Comparison of ENCODE assay signal across 14 cellular contexts in the genomic region with DNA sequence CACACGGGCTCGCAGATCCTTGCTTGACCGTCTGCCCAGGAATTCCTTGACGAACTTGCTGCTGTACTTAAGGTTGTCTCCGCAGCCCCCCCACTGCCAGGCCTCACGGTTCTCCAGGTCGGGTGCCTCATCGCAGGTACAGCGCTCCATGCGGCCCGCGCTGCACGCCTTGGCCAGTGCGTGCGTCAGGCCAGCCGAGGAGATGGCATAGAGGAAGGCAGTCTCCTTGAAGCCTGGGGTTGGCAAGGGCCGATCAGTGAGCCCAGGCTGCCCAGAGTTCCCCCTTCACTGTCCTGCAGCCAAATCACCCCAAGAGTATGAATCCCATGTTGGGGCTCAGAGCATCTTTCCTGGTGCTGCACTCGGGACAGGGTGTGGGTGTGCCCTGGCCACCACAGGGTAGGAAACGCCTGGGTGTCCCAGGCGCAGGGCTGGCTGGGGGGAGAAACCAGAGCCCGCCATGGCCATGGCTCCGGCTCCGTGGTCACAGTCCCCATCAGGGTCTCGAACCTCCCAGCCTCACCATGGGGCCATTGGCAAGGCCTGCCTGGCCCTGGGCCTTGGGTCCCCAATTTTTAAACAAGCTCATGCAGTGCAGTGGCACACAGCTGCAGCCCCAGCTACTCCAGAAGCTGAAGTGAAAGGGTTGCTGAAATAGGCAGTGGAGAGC. TPM values are rescaled to one million over a fixed set of nuclear protein-coding genes. Genes with fewer than 3 reads are reported as not detected.
A peak's percentile ranks its signal among the peaks of the same experiment; 100 is the strongest.
DNase-seq lines count a peak whose midpoint lies in the region; ATAC-seq and TF ChIP-seq lines count a peak whose summit lies in the region.
"Had no signal": no experiment of that assay in that cellular context is flagged by ENCODE, and none has a peak within 500 bp of the region (broad histone marks: within the 10 kb centered on the region; RNA-seq: fewer than 3 reads in every experiment).

No MANE protein-coding gene starts in this region.

- no peak for ATAC-seq in left ventricle myocardium superior

- H2BK12ac ChIP-seq in neuronal stem cell (ENCODE audit: low read length): peak overlapping the region; percentile 99

- H3K4me3 Mint-ChIP-seq in activated CD4-positive, alpha-beta T cell treated with anti-CD3 and anti-CD28 coated beads, Interleukin-2, amount 10 ng/mL, durations not matched to agents 24 days and 14 days: no peak overlapping the region
- H3K4me3 Mint-ChIP-seq: GM23338, H9 had no signal

- H3K4me1 Mint-ChIP-seq in activated CD4-positive, alpha-beta T cell treated with anti-CD3 and anti-CD28 coated beads, Interleukin-2, amount 10 ng/mL, durations not matched to agents 24 days and 14 days: no peaks in the 10 kb centered on the region
- H3K4me1 Mint-ChIP-seq: IgD-negative memory B cell had no signal

- no peak overlapping the region for H3K27ac Mint-ChIP-seq in activated CD4-positive, alpha-beta T cell treated with anti-CD3 and anti-CD28 coated beads, Interleukin-2, amount 10 ng/mL, durations not matched to agents 24 days and 14 days
- H3K27ac Mint-ChIP-seq: CD4-positive, alpha-beta memory T cell; GM23338; H9; IgD-negative memory B cell had no signal

- peak overlapping the region; percentile 98 for H3K4ac ChIP-seq in neuronal stem cell (ENCODE audit: low read length)

- H3K14ac ChIP-seq in neuronal stem cell (ENCODE audit: low read length): peak overlapping the region; percentile 50

- H3K27ac ChIP-seq in right atrium auricular region: no peak overlapping the region
- peak overlapping the region; percentile 23 for H3K27ac ChIP-seq in RWPE1
- no peak overlapping the region for H3K27ac ChIP-seq in neuronal stem cell (replicated peaks; ENCODE audit: low read length)
- no peak overlapping the region for H3K27ac ChIP-seq in Peyer's patch

- no peak overlapping the region for H3K9ac ChIP-seq in neuronal stem cell (ENCODE audit: low read depth, low read length, poor library complexity)

- no peaks in the 10 kb centered on the region for H3K36me3 ChIP-seq in right atrium auricular region
- peaks cover 0 to 7% of the 10 kb centered on the region in 2 donors for H3K36me3 ChIP-seq in neuronal stem cell (replicated peaks in 1 of 2; ENCODE audit: control insufficient read depth in 2 of 2, insufficient read depth in 2 of 2, low read length in 2 of 2)
- no peaks in the 10 kb centered on the region for H3K36me3 ChIP-seq in Peyer's patch

- no peaks in the 10 kb centered on the region for H3K9me3 Mint-ChIP-seq in activated CD4-positive, alpha-beta T cell treated with anti-CD3 and anti-CD28 coated beads, Interleukin-2, amount 10 ng/mL, durations not matched to agents 24 days and 14 days
- H3K9me3 Mint-ChIP-seq: CD4-positive, alpha-beta memory T cell; GM23338; H9; IgD-negative memory B cell had no signal

- H3K4me2 ChIP-seq in neuronal stem cell (ENCODE audit: insufficient read depth, low read length, poor library complexity, severe bottlenecking): no peak overlapping the region
- H3K4me2 ChIP-seq: GM23338 had no signal

- H3K27me3 ChIP-seq in right atrium auricular region (no peaks in the 10 kb centered on the region), neuronal stem cell (ENCODE audit: control insufficient read depth in 3 of 3, insufficient read depth in 3 of 3, low read depth in 1 of 3, low read length in 3 of 3) (peaks cover 0 to 4% (median 0%) of the 10 kb centered on the region in 3 experiments), Peyer's patch (no peaks in the 10 kb centered on the region)

- CTCF ChIA-PET in RWPE1 (lab: Yijun Ruan, JAX): no interaction called here

- DNase-seq in left ventricle myocardium superior (peak; percentile 14), right atrium auricular region (ENCODE audit: low spot score) (no peak), RWPE1 (ENCODE audit: low spot score) (no peak), neuronal stem cell (ENCODE audit: low spot score) (no peak), Peyer's patch (no peak), inferior parietal cortex (ENCODE audit: extremely low spot score) (no peak)
- no peak for DNase-seq in activated CD4-positive, alpha-beta T cell treated with anti-CD3 and anti-CD28 coated beads, Interleukin-2, amount 10 ng/mL, durations not matched to agents 24 days and 14 days
- DNase-seq: ACHN, C1 segment of cervical spinal cord, H9 had no signal

- H3K79me1 ChIP-seq in neuronal stem cell (ENCODE audit: low read depth, low read length): peaks cover 6% of the 10 kb centered on the region

- TF ChIP-seq CTCF in right atrium auricular region (IDR thresholded peaks at IDR 0.05): no peak
- no peak for TF ChIP-seq CTCF in RWPE1 (conservative IDR thresholded peaks at IDR 0.05; ENCODE audit: low read depth)
- TF ChIP-seq CTCF in Peyer's patch (IDR thresholded peaks at IDR 0.05): no peak

- no peak for TF ChIP-seq POLR2A in Peyer's patch (IDR thresholded peaks at IDR 0.05)

- H3K18ac ChIP-seq in neuronal stem cell (ENCODE audit: low read length): peak overlapping the region; percentile 90

- H3K9me3 ChIP-seq in right atrium auricular region (no peaks in the 10 kb centered on the region), neuronal stem cell (replicated peaks in 1 of 2; ENCODE audit: control insufficient read depth in 2 of 2, insufficient read depth in 1 of 2, low read depth in 1 of 2, low read length in 2 of 2) (peaks cover 0 to 2% of the 10 kb centered on the region in 2 donors), Peyer's patch (no peaks in the 10 kb centered on the region)

- WGBS in neuronal stem cell (ENCODE audit: extremely low coverage in 2 of 2, insufficient read length in 2 of 2, insufficient replicate concordance in 1 of 2), 2 donors: no CpG with 5 or more reads among the region's 24 CpGs

- H2BK15ac ChIP-seq in neuronal stem cell (ENCODE audit: low read length): peak overlapping the region; percentile 100

- no peak overlapping the region for H4K91ac ChIP-seq in neuronal stem cell (ENCODE audit: low read depth, low read length, poor library complexity)

- no peak overlapping the region for H3K4me3 ChIP-seq in right atrium auricular region
- no peak overlapping the region for H3K4me3 ChIP-seq in neuronal stem cell (ENCODE audit: low read length in 2 of 2)
- no peak overlapping the region for H3K4me3 ChIP-seq in Peyer's patch
- H3K4me3 ChIP-seq: GM12878, GM23338 had no signal

- H2BK120ac ChIP-seq in neuronal stem cell (ENCODE audit: low read depth, low read length): peak overlapping the region; percentile 41

- H3K27me3 Mint-ChIP-seq in activated CD4-positive, alpha-beta T cell treated with anti-CD3 and anti-CD28 coated beads, Interleukin-2, amount 10 ng/mL, durations not matched to agents 24 days and 14 days: no peaks in the 10 kb centered on the region

- H4K8ac ChIP-seq in neuronal stem cell (ENCODE audit: low read depth, low read length): peak overlapping the region; percentile 17

- H3K23ac ChIP-seq in neuronal stem cell (ENCODE audit: low read depth, low read length, poor library complexity): peak overlapping the region; percentile 99

- peak overlapping the region; percentile 93 for H2BK5ac ChIP-seq in neuronal stem cell (ENCODE audit: low read length)

- intact Hi-C loops in left ventricle myocardium superior (cut with micrococcal nuclease): no loop called here
- intact Hi-C loops in activated CD4-positive, alpha-beta T cell treated with anti-CD3 and anti-CD28 coated beads, Interleukin-2, amount 10 ng/mL, durations not matched to agents 24 days and 14 days (cut with micrococcal nuclease): no loop called here

- H3K4me1 ChIP-seq in right atrium auricular region (no peaks in the 10 kb centered on the region), neuronal stem cell (ENCODE audit: control insufficient read depth in 2 of 2, insufficient read depth in 1 of 2, low read depth in 1 of 2, low read length in 2 of 2) (peaks cover 7 to 37% of the 10 kb centered on the region in 2 donors), Peyer's patch (no peaks in the 10 kb centered on the region)

- H2AK5ac ChIP-seq in neuronal stem cell (ENCODE audit: low read depth, low read length): peak overlapping the region; percentile 99

- H2AFZ ChIP-seq in neuronal stem cell (ENCODE audit: low read length): no peak overlapping the region
- H2AFZ ChIP-seq: GM23338 had no signal

- POLR2A ChIA-PET in RWPE1 (lab: Yijun Ruan, JAX; ENCODE audit: low non-redundant PET): no interaction called here

- no peaks in the 10 kb centered on the region for H3K36me3 Mint-ChIP-seq in activated CD4-positive, alpha-beta T cell treated with anti-CD3 and anti-CD28 coated beads, Interleukin-2, amount 10 ng/mL, durations not matched to agents 24 days and 14 days (ENCODE audit: low read depth)
- H3K36me3 Mint-ChIP-seq: CD4-positive, alpha-beta memory T cell; IgD-negative memory B cell had no signal

RNA-seq across cellular contexts. Expression of gene WNT9A, which starts 23.4 kb away (rescaled TPM):
- total RNA-seq in left ventricle myocardium superior: 2.5 TPM
- 1 to 10 TPM in 1 of 2 donors, under 1 TPM in 1; 0.78 to 2.2 TPM for total RNA-seq in right atrium auricular region
- 0.61 TPM for polyA plus RNA-seq in neuronal stem cell (2013, experiment 1 of 2)
- polyA plus RNA-seq in neuronal stem cell (2013, experiment 2 of 2): 0.69 TPM
- total RNA-seq in activated CD4-positive, alpha-beta T cell treated with anti-CD3 and anti-CD28 coated beads, Interleukin-2, amount 10 ng/mL, durations not matched to agents 24 days and 14 days: not detected in 2 replicates
- 1 to 10 TPM in 3 of 4 donors, under 1 TPM in 1; 0.83 to 3.5 (median 2.6) TPM for total RNA-seq in Peyer's patch
- total RNA-seq: GM12878 had no signal
- polyA plus RNA-seq: GM12878, IgD-negative memory B cell had no signal
